21 cellular contexts compared by ENCODE assay signal in the genomic region with DNA sequence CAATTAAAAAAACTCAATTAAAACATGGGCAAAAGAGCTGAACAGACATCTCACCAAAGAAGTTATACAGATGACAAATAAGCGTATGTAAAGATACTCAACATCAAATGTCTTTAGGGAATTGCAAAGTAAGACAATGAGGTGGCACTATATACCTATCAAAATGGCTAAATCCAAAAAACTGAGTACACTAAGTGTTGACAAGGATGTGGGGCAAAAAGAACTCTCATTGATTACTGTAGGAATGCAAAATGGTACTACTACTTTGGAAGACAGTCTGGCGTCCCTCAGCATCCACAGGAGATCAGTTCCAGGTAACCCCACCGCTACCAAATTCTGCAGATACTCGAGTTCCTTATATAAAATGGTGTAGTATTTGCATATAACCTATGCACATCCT.
"Had no signal": no experiment of that assay in that cellular context is flagged by ENCODE, and none has a peak within 500 bp of the region (broad histone marks: within the 10 kb centered on the region; RNA-seq: fewer than 3 reads in every experiment).

No MANE protein-coding gene starts in this region.

- H3K4me3 ChIP-seq: colonic mucosa, esophagus muscularis mucosa, gastroesophageal sphincter, heart right ventricle, left lung, lower lobe of right lung, mucosa of descending colon had no signal

- FAIRE-seq: endothelial cell of umbilical vein, frontal cortex, islet of Langerhans, keratinocyte had no signal

- H3K27me3 ChIP-seq: colonic mucosa, esophagus muscularis mucosa, foreskin keratinocyte, gastroesophageal sphincter, heart right ventricle, left lung had no signal

- H3K4me1 ChIP-seq: colonic mucosa, foreskin keratinocyte, gastroesophageal sphincter, left lung had no signal

- H3K27ac ChIP-seq: colonic mucosa, esophagus muscularis mucosa, foreskin keratinocyte, gastroesophageal sphincter, heart right ventricle, left lung, lower lobe of right lung had no signal

- ATAC-seq: foreskin keratinocyte; gastroesophageal sphincter; heart right ventricle; left cardiac atrium; left lung; left ventricle myocardium superior; lower lobe of right lung; mucosa of descending colon; naive thymus-derived CD8-positive, alpha-beta T cell had no signal

- H3K36me3 ChIP-seq: colonic mucosa, heart right ventricle, left lung, lower lobe of right lung had no signal

- DNase-seq: colonic mucosa; cortex of kidney; effector CD4-positive, alpha-beta T cell; effector memory CD4-positive, alpha-beta T cell; foreskin keratinocyte; heart right ventricle; hippocampal formation; left cardiac atrium; left lung; left ventricle myocardium superior; lower lobe of right lung; mesenchymal stem cell; mucosa of descending colon; naive B cell; naive thymus-derived CD8-positive, alpha-beta T cell had no signal

- H3K9me3 ChIP-seq: colonic mucosa had no signal
